ENCODE assay signal across 17 cellular contexts in the genomic region with DNA sequence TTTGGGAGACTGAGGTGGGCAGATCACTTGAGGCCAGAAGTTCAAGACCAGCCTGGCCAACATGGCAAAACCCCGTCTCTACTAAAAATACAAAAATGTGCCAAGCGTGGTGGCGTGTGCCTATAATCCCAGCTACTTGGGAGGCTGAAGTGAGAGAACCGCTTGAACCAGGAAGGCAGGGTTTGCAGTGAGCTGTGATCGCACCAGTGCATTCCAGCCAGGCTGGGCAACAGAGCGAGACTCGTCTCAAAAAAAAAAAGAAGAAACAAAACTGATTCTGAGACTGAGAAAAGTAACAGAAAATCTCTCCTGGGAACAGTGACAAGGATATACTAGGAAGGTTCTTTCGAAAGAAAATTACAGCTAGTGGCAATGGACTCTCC. TPM values are rescaled to one million over a fixed set of nuclear protein-coding genes. Genes with fewer than 3 reads are reported as not detected.
DNase-seq lines count a peak whose midpoint lies in the region; ATAC-seq and TF ChIP-seq lines count a peak whose summit lies in the region.
"Had no signal": no experiment of that assay in that cellular context is flagged by ENCODE, and none has a peak within 500 bp of the region (broad histone marks: within the 10 kb centered on the region; RNA-seq: fewer than 3 reads in every experiment).

No MANE protein-coding gene starts in this region.

- DNase-seq in WTC11 (ENCODE audit: low spot score): no peak
- peak; percentile 21 to 55 for DNase-seq in thyroid gland
- DNase-seq in NCI-H226: no peak
- no peak for DNase-seq in mesenchymal stem cell
- no peak for DNase-seq in naive thymus-derived CD8-positive, alpha-beta T cell
- DNase-seq: activated CD4-positive, alpha-beta T cell treated with anti-CD3 and anti-CD28 coated beads, Interleukin-2, amount 50 U/mL, for 1 hour; activated T-cell treated with anti-CD3 and anti-CD28 coated beads, Interleukin-2, amount 50 U/mL, for 48 hours; CD4-positive, alpha-beta memory T cell; NCI-H1092; NCI-H2171; NK-92 treated with Interleukin-12 subunit alpha and Interleukin-12 subunit beta, amount 100 ng/mL, for 24 hours; psoas muscle; SHP77 treated with DMSO at 0.1 percent for 48 hours; T1000 had no signal

- no peak overlapping the region for H4K8ac ChIP-seq in mesenchymal stem cell (ENCODE audit: low read length)

- no peak overlapping the region for H2AFZ ChIP-seq in mesenchymal stem cell (ENCODE audit: low read depth, low read length)

- no peak overlapping the region for H4K91ac ChIP-seq in mesenchymal stem cell (ENCODE audit: low read length)

- H3K23ac ChIP-seq in mesenchymal stem cell (ENCODE audit: low read length in 2 of 2): no peak overlapping the region

- H3K14ac ChIP-seq in mesenchymal stem cell (ENCODE audit: low read length in 2 of 2): no peak overlapping the region

- H2AK5ac ChIP-seq in mesenchymal stem cell (ENCODE audit: low read length, severe bottlenecking): no peak overlapping the region

- H3K27ac Mint-ChIP-seq in WTC11: peak overlapping the region; percentile 63
- H3K27ac Mint-ChIP-seq in naive thymus-derived CD8-positive, alpha-beta T cell: peak overlapping the region in 5 of 10 donors; percentile 14 to 81 (median 25)

- no peak overlapping the region for H2BK12ac ChIP-seq in mesenchymal stem cell (ENCODE audit: low read length in 2 of 2)

- no peak overlapping the region for H2BK5ac ChIP-seq in mesenchymal stem cell (ENCODE audit: low read depth, low read length, poor library complexity, severe bottlenecking)

- H3K4me1 ChIP-seq in thyroid gland (peaks cover 32 to 37% of the 10 kb centered on the region in 2 donors), mesenchymal stem cell (ENCODE audit: control insufficient read depth, insufficient read depth, low read depth, low read length) (peaks cover 9% of the 10 kb centered on the region)

- H3K79me1 ChIP-seq in mesenchymal stem cell (replicated peaks; ENCODE audit: low read length, poor library complexity, severe bottlenecking): peaks cover 4% of the 10 kb centered on the region

- H3K4me3 Mint-ChIP-seq in WTC11: no peak overlapping the region
- peak overlapping the region in 1 of 10 donors; percentile 36 for H3K4me3 Mint-ChIP-seq in naive thymus-derived CD8-positive, alpha-beta T cell
- H3K4me3 Mint-ChIP-seq: CD4-positive, alpha-beta memory T cell had no signal

- H3K27me3 ChIP-seq in thyroid gland: no peaks in the 10 kb centered on the region
- no peaks in the 10 kb centered on the region for H3K27me3 ChIP-seq in mesenchymal stem cell (ENCODE audit: control insufficient read depth in 1 of 2, insufficient read depth in 1 of 2, low read length in 2 of 2)

- POLR2A ChIA-PET in WTC11 (lab: Charles Lee): no interaction called here
- POLR2A ChIA-PET in naive thymus-derived CD8-positive, alpha-beta T cell (lab: Charles Lee): no interaction called here

- no peak overlapping the region for H2BK15ac ChIP-seq in mesenchymal stem cell (ENCODE audit: low read depth, poor library complexity, severe bottlenecking)

- no peak overlapping the region for H3K4me2 ChIP-seq in mesenchymal stem cell (ENCODE audit: low read length, poor library complexity, severe bottlenecking)

- intact Hi-C loops in thyroid gland (cut with DNase I): no loop called here

- no peaks in the 10 kb centered on the region for H3K36me3 ChIP-seq in thyroid gland
- H3K36me3 ChIP-seq in mesenchymal stem cell (ENCODE audit: control insufficient read depth in 1 of 2, insufficient read depth in 2 of 2, low read depth in 1 of 2, low read length in 2 of 2): peaks cover 0 to 2% of the 10 kb centered on the region in 2 experiments

- H3K36me3 Mint-ChIP-seq in WTC11: no peaks in the 10 kb centered on the region
- H3K36me3 Mint-ChIP-seq in naive thymus-derived CD8-positive, alpha-beta T cell: peaks cover 0 to 12% (median 0%) of the 10 kb centered on the region in 3 donors

- TF ChIP-seq POLR2A in thyroid gland (IDR thresholded peaks at IDR 0.05): no peak

- H3K9me3 ChIP-seq in thyroid gland (no peaks in the 10 kb centered on the region), mesenchymal stem cell (ENCODE audit: control insufficient read depth, low read length) (no peaks in the 10 kb centered on the region)
- H3K9me3 ChIP-seq: psoas muscle had no signal

- H3K27ac ChIP-seq in thyroid gland (peak overlapping the region in 1 of 3 donors; percentile 67), mesenchymal stem cell (ENCODE audit: low read length, poor library complexity, severe bottlenecking) (no peak overlapping the region)
- H3K27ac ChIP-seq: psoas muscle had no signal

- TF ChIP-seq CTCF in WTC11 (IDR thresholded peaks at IDR 0.05) (no peak), thyroid gland (IDR thresholded peaks at IDR 0.05) (no peak)

- no peak overlapping the region for H3K9ac ChIP-seq in mesenchymal stem cell (ENCODE audit: low read length)

- CTCF ChIA-PET in WTC11 (lab: Charles Lee): no interaction called here

- H3K9me3 Mint-ChIP-seq in WTC11: no peaks in the 10 kb centered on the region
- H3K9me3 Mint-ChIP-seq in naive thymus-derived CD8-positive, alpha-beta T cell: no peaks in the 10 kb centered on the region

- no peak overlapping the region for H3K4me3 ChIP-seq in thyroid gland (replicated peaks in 1 of 3)
- H3K4me3 ChIP-seq in mesenchymal stem cell (ENCODE audit: insufficient read depth in 1 of 2, low read depth in 1 of 2, low read length in 2 of 2): no peak overlapping the region
- H3K4me3 ChIP-seq: psoas muscle had no signal

- WGBS in thyroid gland, 2 donors: 76 to 82% methylated on average over 8 of the region's 8 CpGs
- 96% methylated on average over 8 of the region's 8 CpGs for WGBS in mesenchymal stem cell

- H3K4ac ChIP-seq in mesenchymal stem cell (ENCODE audit: low read depth in 1 of 2, low read length in 2 of 2): no peak overlapping the region

- H3K18ac ChIP-seq in mesenchymal stem cell (ENCODE audit: low read depth in 1 of 2, low read length in 2 of 2): no peak overlapping the region

- no peaks in the 10 kb centered on the region for H3K27me3 Mint-ChIP-seq in WTC11 (ENCODE audit: low read depth)
- no peaks in the 10 kb centered on the region for H3K27me3 Mint-ChIP-seq in naive thymus-derived CD8-positive, alpha-beta T cell
- H3K27me3 Mint-ChIP-seq: CD4-positive, alpha-beta memory T cell had no signal

- peak; percentile 49 for ATAC-seq in GM18867 (IDR thresholded peaks at IDR 0.05; ENCODE audit: unreplicated experiment)
- ATAC-seq in HG02798 (IDR thresholded peaks at IDR 0.05; ENCODE audit: poor library complexity, unreplicated experiment): peak; percentile 38
- ATAC-seq in WTC11: no peak
- ATAC-seq in naive thymus-derived CD8-positive, alpha-beta T cell: no peak
- ATAC-seq: psoas muscle had no signal

- peaks cover 36% of the 10 kb centered on the region for H3K4me1 Mint-ChIP-seq in WTC11
- H3K4me1 Mint-ChIP-seq in naive thymus-derived CD8-positive, alpha-beta T cell: peaks cover 12 to 80% (median 64%) of the 10 kb centered on the region in 4 donors

- H2BK120ac ChIP-seq in mesenchymal stem cell (ENCODE audit: low read depth, low read length): no peak overlapping the region

TF ChIP-seq in WTC11, 78 proteins besides CTCF, POLR2A, EP300 and RAD21:
- no peak for TF ChIP-seq ETV6 (CRISPR knock-in tag; IDR thresholded peaks at IDR 0.05)
- TF ChIP-seq ZNF423 (CRISPR knock-in tag; IDR thresholded peaks at IDR 0.05): no peak
- no peak for TF ChIP-seq IRF1 (CRISPR knock-in tag; IDR thresholded peaks at IDR 0.05)
- no peak for TF ChIP-seq SMAD4 (CRISPR knock-in tag; IDR thresholded peaks at IDR 0.05)
- TF ChIP-seq MAX (CRISPR knock-in tag; IDR thresholded peaks at IDR 0.05): no peak
- no peak for TF ChIP-seq RELA (CRISPR knock-in tag; IDR thresholded peaks at IDR 0.05; ENCODE audit: borderline replicate concordance)
- TF ChIP-seq CREB1 (CRISPR knock-in tag; IDR thresholded peaks at IDR 0.05): no peak
- peak; percentile 50; the same call in 1 of the 2 replicates for TF ChIP-seq ZNF121 (CRISPR knock-in tag; IDR thresholded peaks at IDR 0.05)

RNA-seq across cellular contexts. Expression of gene USP48, which starts 20.9 kb away (rescaled TPM):
- total RNA-seq in WTC11 (2021) (72.1 to 86.9 TPM (median 79.2 TPM) in 3 replicates), thyroid gland (100 to 1,000 TPM in 1 of 4 donors, 10 to 100 TPM in 3; 77.4 to 113 (median 88.5) TPM)
- polyA plus RNA-seq in mesenchymal stem cell (2013, experiment 1 of 2): 30.1 TPM
- 29.8 TPM for polyA plus RNA-seq in mesenchymal stem cell (2013, experiment 2 of 2)
- total RNA-seq in naive thymus-derived CD8-positive, alpha-beta T cell: 10 to 100 TPM; 94.5 to 95.5 TPM
- 10 to 100 TPM; 25.8 to 30.0 (median 28.4) TPM for polyA plus RNA-seq in naive thymus-derived CD8-positive, alpha-beta T cell

RNA-seq across cellular contexts. Expression of gene LDLRAD2, which starts 50.1 kb away (rescaled TPM):
- total RNA-seq in WTC11 (2021): 0.63 to 1.3 TPM (median 0.85 TPM) in 3 replicates
- under 1 TPM in 1 of 4 donors, not detected in 3; 0.22 TPM for total RNA-seq in thyroid gland
- polyA plus RNA-seq in mesenchymal stem cell (2013, experiment 1 of 2): 0.25 TPM
- polyA plus RNA-seq in mesenchymal stem cell (2013, experiment 2 of 2): 0.23 TPM
- total RNA-seq in naive thymus-derived CD8-positive, alpha-beta T cell: not detected
- not detected for polyA plus RNA-seq in naive thymus-derived CD8-positive, alpha-beta T cell
- total RNA-seq: CD4-positive, alpha-beta memory T cell; glomerular endothelial cell had no signal
- polyA plus RNA-seq: CD4-positive, alpha-beta memory T cell had no signal

Comparison
In these comparisons a context has a peak if more than half of its experiments do, and no peak if none do; other contexts are left out.
1. ATAC-seq: peak in GM18867 (single experiment) and HG02798 (single experiment); none in WTC11 (single experiment) and naive thymus-derived CD8-positive, alpha-beta T cell (0 of 2).
2. DNase-seq: peak in thyroid gland (2 of 2); none in WTC11 (single experiment), NCI-H226 (single experiment), mesenchymal stem cell (single experiment) and naive thymus-derived CD8-positive, alpha-beta T cell (0 of 10).